Comparison of ENCODE assay signal across 8 cellular contexts in genomic region chr5:78293856-78294249, GRCh38. TPM values are rescaled to one million over a fixed set of nuclear protein-coding genes. Genes with fewer than 3 reads are reported as not detected.
A peak's percentile ranks its signal among the peaks of the same experiment; 100 is the strongest.
DNase-seq lines count a peak whose midpoint lies in the region; ATAC-seq, FAIRE-seq and TF ChIP-seq lines count a peak whose summit lies in the region.

No MANE protein-coding gene starts in this region.

- TF ChIP-seq CTCF in BJ (IDR thresholded peaks at IDR 0.05; ENCODE audit: insufficient read depth, low read depth, low read length) (no peak), adrenal gland (IDR thresholded peaks at IDR 0.05) (no peak), keratinocyte (optimal IDR thresholded peaks at IDR 0.05 in 1 of 3, IDR thresholded peaks at IDR 0.05 in 1 of 3, conservative IDR thresholded peaks at IDR 0.05 in 1 of 3; ENCODE audit: extremely low read depth in 1 of 3, insufficient read depth in 2 of 3, low read length in 3 of 3) (no peak)

- H3K79me2 ChIP-seq in keratinocyte (ENCODE audit: control insufficient read depth, insufficient read depth, low read length): peaks cover 54% of the 10 kb centered on the region

- dilution Hi-C loops in keratinocyte (cut with MboI; ENCODE audit: extremely low pct_ligation_motif_present, low sequenced_read_pairs): no loop called here

- H3K4me3 ChIP-seq in BJ (ENCODE audit: low read depth, low read length) (peak overlapping the region; percentile 78), adrenal gland (peak overlapping the region; percentile 76 to 100 (median 83)), keratinocyte (ENCODE audit: control insufficient read depth in 2 of 3, extremely low read depth in 1 of 3, insufficient read depth in 2 of 3, low read depth in 1 of 3, low read length in 3 of 3) (peak overlapping the region; percentile 93 to 98 (median 98))

- intact Hi-C loops in adrenal gland (cut with DNase I): loop anchor here in 1 of 2 donors (5.0 kb wide), 1 partner anchor 68 kb away; the partner anchor contains the start of gene SCAMP1

- H3K4me2 ChIP-seq in keratinocyte (ENCODE audit: control insufficient read depth, extremely low read depth, insufficient read depth, low read depth, low read length): peak overlapping the region; percentile 80

- H4K20me1 ChIP-seq in keratinocyte (ENCODE audit: control insufficient read depth, extremely low read depth, insufficient read depth, low read length): no peaks in the 10 kb centered on the region

- ATAC-seq in HG03460 (IDR thresholded peaks at IDR 0.05; ENCODE audit: unreplicated experiment): peak; percentile 3
- ATAC-seq in GM19324 (IDR thresholded peaks at IDR 0.05; ENCODE audit: low FRiP score, unreplicated experiment): no peak

- H3K27me3 ChIP-seq in BJ (ENCODE audit: control insufficient read depth, insufficient read depth, low read length) (no peaks in the 10 kb centered on the region), adrenal gland (no peaks in the 10 kb centered on the region), keratinocyte (ENCODE audit: control insufficient read depth, extremely low read depth, insufficient read depth, low read length) (no peaks in the 10 kb centered on the region)

- TF ChIP-seq POLR2A in adrenal gland (IDR thresholded peaks at IDR 0.05): no peak

- H3K9ac ChIP-seq in keratinocyte (ENCODE audit: control insufficient read depth, extremely low read depth, insufficient read depth, low read length): peak overlapping the region; percentile 98

- H3K9me1 ChIP-seq in keratinocyte (ENCODE audit: control insufficient read depth, extremely low read depth, insufficient read depth, low read length): no peaks in the 10 kb centered on the region

- CTCF ChIA-PET in BJ (lab: Yijun Ruan, JAX): no interaction called here

- DNase-seq in BJ (ENCODE audit: low read depth) (no peak), adrenal gland (no peak), keratinocyte (ENCODE audit: low read depth, low spot score) (no peak), substantia nigra (lab: John Stamatoyannopoulos, UW) (peak in 3 of 49 donors; percentile 35 to 50 (median 40))
- no peak for DNase-seq in stimulated activated CD4-positive, alpha-beta T cell treated with anti-CD3 and anti-CD28 coated beads, Interleukin-2, amount 100 ng/mL, for 24 hours
- DNase-seq in stimulated activated CD4-positive, alpha-beta T cell treated with anti-CD3 and anti-CD28 coated beads, Interleukin-4, amount 100 ng/mL, for 4 hours: no peak

- H3K36me3 ChIP-seq in BJ (ENCODE audit: control insufficient read depth, insufficient read depth, low read length): no peaks in the 10 kb centered on the region
- H3K36me3 ChIP-seq in adrenal gland (replicated peaks in 1 of 2): no peaks in the 10 kb centered on the region
- no peaks in the 10 kb centered on the region for H3K36me3 ChIP-seq in keratinocyte (ENCODE audit: control insufficient read depth in 2 of 2, extremely low read depth in 1 of 2, insufficient read depth in 2 of 2, low read length in 2 of 2)

- H3K4me1 ChIP-seq in adrenal gland (replicated peaks in 1 of 2): peaks cover 0 to 31% of the 10 kb centered on the region in 2 donors
- H3K4me1 ChIP-seq in keratinocyte (ENCODE audit: control insufficient read depth, extremely low read depth, insufficient read depth, low read length): peaks cover 15% of the 10 kb centered on the region

- H2AFZ ChIP-seq in keratinocyte (ENCODE audit: control insufficient read depth, low read length): peak overlapping the region; percentile 94

- POLR2A ChIA-PET in BJ (lab: Charles Lee): no interaction called here

- FAIRE-seq in keratinocyte (lab: Jason Lieb, UNC): peak; percentile 46

- H3K9me3 ChIP-seq in adrenal gland (replicated peaks in 1 of 3) (no peaks in the 10 kb centered on the region), keratinocyte (ENCODE audit: control insufficient read depth, low read depth, low read length) (no peaks in the 10 kb centered on the region)

- WGBS in adrenal gland, 4 donors: 0 to 1% (median 1%) methylated on average over 6 of the region's 6 CpGs

- H3K27ac ChIP-seq in adrenal gland: peak overlapping the region in 4 of 5 donors; percentile 79 to 92 (median 87)
- peak overlapping the region; percentile 95 for H3K27ac ChIP-seq in keratinocyte (ENCODE audit: control insufficient read depth, insufficient read depth, low read length)
- H3K27ac ChIP-seq in substantia nigra (ENCODE audit: low read depth, low read length, poor library complexity, severe bottlenecking): peak overlapping the region; percentile 85

RNA-seq across cellular contexts. Expression of gene AP3B1, which starts 0.6 kb away (rescaled TPM):
- polyA plus RNA-seq in BJ (2011; rRNA removed): 23.9 and 53.0 TPM in 2 replicates
- 32.7 and 36.7 TPM in 2 replicates for polyA minus RNA-seq in BJ (2011; rRNA and poly(A)+ RNA removed)
- total RNA-seq in adrenal gland: 10 to 100 TPM; 25.7 to 59.1 (median 34.3) TPM
- polyA plus RNA-seq in adrenal gland: 10 to 100 TPM; 22.0 to 53.7 (median 26.7) TPM
- 40.1 to 65.1 TPM (median 57.4 TPM) in 3 replicates for polyA plus RNA-seq in keratinocyte
- polyA plus RNA-seq in keratinocyte (2011; ENCODE audit: low read depth): 41.0 TPM
- 38.4 and 79.1 TPM in 2 replicates for polyA plus RNA-seq in keratinocyte (2011; cell fraction: cytosol; rRNA removed)
- polyA plus RNA-seq in keratinocyte (2011; cell fraction: nucleus; rRNA removed): 61.9 and 72.3 TPM in 2 replicates
- polyA plus RNA-seq in keratinocyte (2012; ENCODE audit: low replicate concordance): 25.7 and 40.8 TPM in 2 replicates
- 26.4 to 83.3 TPM (median 47.4 TPM) in 3 replicates for polyA minus RNA-seq in keratinocyte
- polyA minus RNA-seq in keratinocyte (2011; cell fraction: cytosol; rRNA and poly(A)+ RNA removed): 26.1 TPM
- polyA minus RNA-seq in keratinocyte (2011; cell fraction: nucleus; rRNA and poly(A)+ RNA removed): 39.6 and 79.4 TPM in 2 replicates
